In genomic region chr7:104106106-104106505, GRCh38 we compare ENCODE assay signal across 11 cellular contexts.
A peak's percentile ranks its signal among the peaks of the same experiment; 100 is the strongest.
DNase-seq lines count a peak whose midpoint lies in the region; ATAC-seq and TF ChIP-seq lines count a peak whose summit lies in the region.
"Had no signal": no experiment of that assay in that cellular context is flagged by ENCODE, and none has a peak within 500 bp of the region (broad histone marks: within the 10 kb centered on the region; RNA-seq: fewer than 3 reads in every experiment).

No MANE protein-coding gene starts in this region.

- no peak overlapping the region for H3K4me3 Mint-ChIP-seq in endodermal cell

- no peak overlapping the region for H3K4me3 ChIP-seq in A673 (ENCODE audit: low read depth, low read length, poor library complexity, severe bottlenecking)
- H3K4me3 ChIP-seq in endodermal cell (ENCODE audit: low read length), result no peak overlapping the region
- no peak overlapping the region for H3K4me3 ChIP-seq in right cardiac atrium (ENCODE audit: low read length)
- H3K4me3 ChIP-seq: lung had no signal

- H3K36me3 ChIP-seq in A673 (ENCODE audit: insufficient read depth, low read length, poor library complexity, severe bottlenecking), result no peaks in the 10 kb centered on the region
- H3K36me3 ChIP-seq in endodermal cell (ENCODE audit: control insufficient read depth, insufficient read depth, low read length), result no peaks in the 10 kb centered on the region

- CTCF ChIA-PET in A673 (lab: Charles Lee), result no interaction called here

- peak; percentile 5 for DNase-seq in A673 (ENCODE audit: low spot score)
- peak; percentile 40 for DNase-seq in ELR (ENCODE audit: low read depth)
- peak; percentile 73 for DNase-seq in OCI-M1 (lab: John Stamatoyannopoulos, UW)
- no peak for DNase-seq in endodermal cell
- no peak for DNase-seq in right cardiac atrium
- no peak for DNase-seq in hippocampal formation (lab: John Stamatoyannopoulos, UW)
- DNase-seq: activated T-cell treated with anti-CD3 and anti-CD28 coated beads, Interleukin-2, amount 50 U/mL, for 1 hour had no signal

- H3K4me1 Mint-ChIP-seq in endodermal cell, result peaks cover 4% of the 10 kb centered on the region

- no peaks in the 10 kb centered on the region for H3K36me3 Mint-ChIP-seq in endodermal cell (ENCODE audit: low read depth)

- intact Hi-C loops in A673 (cut with micrococcal nuclease; ENCODE audit: unreplicated experiment), result no loop called here
- intact Hi-C loops in right cardiac atrium (cut with DNase I), result no loop called here

- H3K9me3 ChIP-seq in A673 (ENCODE audit: low read depth, low read length, poor library complexity, severe bottlenecking) (no peaks in the 10 kb centered on the region), endodermal cell (ENCODE audit: control insufficient read depth, low read length) (no peaks in the 10 kb centered on the region), right cardiac atrium (ENCODE audit: control insufficient read depth, low read length) (no peaks in the 10 kb centered on the region)
- H3K9me3 ChIP-seq: Caco-2 had no signal

- POLR2A ChIA-PET in A673 (lab: Charles Lee; ENCODE audit: low non-redundant PET), result no interaction called here

- H3K27me3 Mint-ChIP-seq in endodermal cell (ENCODE audit: insufficient read depth), result no peaks in the 10 kb centered on the region

- H3K27me3 ChIP-seq in A673 (replicated peaks; ENCODE audit: insufficient read depth, low read depth, low read length, poor library complexity) (peaks cover 4% of the 10 kb centered on the region), endodermal cell (ENCODE audit: control insufficient read depth, insufficient read depth, low read length, poor library complexity, severe bottlenecking) (no peaks in the 10 kb centered on the region), right cardiac atrium (ENCODE audit: control insufficient read depth, insufficient read depth) (no peaks in the 10 kb centered on the region)

- H3K27ac ChIP-seq in A673 (ENCODE audit: low read depth, low read length, poor library complexity, severe bottlenecking) (no peak overlapping the region), endodermal cell (ENCODE audit: low read depth, low read length) (no peak overlapping the region), right cardiac atrium (ENCODE audit: low read length) (no peak overlapping the region)

- H3K4me1 ChIP-seq in A673 (ENCODE audit: insufficient read depth, low read length, poor library complexity, severe bottlenecking) (no peaks in the 10 kb centered on the region), endodermal cell (ENCODE audit: control insufficient read depth, insufficient read depth, low read length) (peaks cover 3% of the 10 kb centered on the region), right cardiac atrium (ENCODE audit: control insufficient read depth, insufficient read depth, low read length) (no peaks in the 10 kb centered on the region)
- H3K4me1 ChIP-seq: Caco-2 had no signal

- H3K27ac Mint-ChIP-seq in endodermal cell, result no peak overlapping the region

- no TSS peak for BruUV-seq in A673 (replicated peaks; lab: Mats Ljungman, UMichigan)

- peak; percentile 32; the same call in 1 of the 2 replicates for TF ChIP-seq CTCF in A673 (conservative IDR thresholded peaks at IDR 0.05; ENCODE audit: low read depth, low read length)
- peak; percentile 22 for TF ChIP-seq CTCF in endodermal cell (conservative IDR thresholded peaks at IDR 0.05)

- 90% methylated on average over 1 of the region's 1 CpG; no CpG with 5 or more reads in 1 of the 2 experiments for WGBS in endodermal cell (ENCODE audit: insufficient coverage in 1 of 2, insufficient read length in 1 of 2), 2 experiments
- WGBS in right cardiac atrium, result 78% methylated on average over 1 of the region's 1 CpG

- H3K9me3 Mint-ChIP-seq in endodermal cell, result peaks cover 2% of the 10 kb centered on the region

- H3K9ac ChIP-seq in endodermal cell (ENCODE audit: extremely low read depth, low read length, poor library complexity, severe bottlenecking), result no peak overlapping the region

- ATAC-seq in GM19328 (IDR thresholded peaks at IDR 0.05; ENCODE audit: unreplicated experiment) (no peak), right cardiac atrium (no peak), HG03432 (IDR thresholded peaks at IDR 0.05; ENCODE audit: unreplicated experiment) (no peak)

Comparison
In these comparisons a context has a peak if more than half of its experiments do, and no peak if none do; other contexts are left out.
1. DNase-seq: peak in A673 (single experiment), ELR (single experiment) and OCI-M1 (single experiment); none in endodermal cell (single experiment), right cardiac atrium (0 of 3) and hippocampal formation (0 of 2).